Comparison of ENCODE assay signal across 19 cellular contexts in the genomic region with DNA sequence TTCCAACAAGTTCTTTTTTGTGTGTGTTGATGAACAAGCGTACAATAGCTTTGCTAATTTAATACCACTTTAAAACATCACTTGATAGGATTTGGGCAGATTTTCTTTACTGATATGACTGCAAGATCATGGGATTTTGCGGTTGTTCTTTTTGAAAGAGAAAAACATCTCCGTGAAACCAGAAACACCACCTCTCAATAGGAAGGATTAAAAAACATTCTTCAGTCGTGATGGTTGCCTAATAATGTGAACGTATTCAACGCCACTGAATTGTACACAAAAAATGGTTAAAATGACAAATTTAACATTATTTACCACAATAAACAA. TPM values are rescaled to one million over a fixed set of nuclear protein-coding genes. Genes with fewer than 3 reads are reported as not detected.
A peak's percentile ranks its signal among the peaks of the same experiment; 100 is the strongest.
DNase-seq lines count a peak whose midpoint lies in the region; ATAC-seq and TF ChIP-seq lines count a peak whose summit lies in the region.
"Had no signal": no experiment of that assay in that cellular context is flagged by ENCODE, and none has a peak within 500 bp of the region (broad histone marks: within the 10 kb centered on the region; RNA-seq: fewer than 3 reads in every experiment).

No MANE protein-coding gene starts in this region.

- H3K9me3 ChIP-seq in CD8-positive, alpha-beta T cell (ENCODE audit: low read length), result no peaks in the 10 kb centered on the region
- H3K9me3 ChIP-seq in IMR-90 (ENCODE audit: control insufficient read depth, insufficient read depth, low read length) (no peaks in the 10 kb centered on the region), muscle layer of duodenum (ENCODE audit: control insufficient read depth in 1 of 2, low read length in 2 of 2) (no peaks in the 10 kb centered on the region), tibial artery (no peaks in the 10 kb centered on the region)
- H3K9me3 ChIP-seq: BLaER1 treated with 17β-estradiol and CSF1 and Interleukin-3, amounts not matched to agents 10 nM and 100 nM had no signal

- 0 out of 3 replicates have a peak overlapping the region, but pooled peaks have one; percentile 5 for H2BK15ac ChIP-seq in IMR-90 (ENCODE audit: low read depth, low read length)

- peak overlapping the region; percentile 60 for H3K27ac Mint-ChIP-seq in CD8-positive, alpha-beta T cell
- peak overlapping the region; percentile 94 for H3K27ac Mint-ChIP-seq in chondrocyte (ENCODE audit: unreplicated experiment)
- H3K27ac Mint-ChIP-seq: stimulated activated naive B cell treated with anti-CD40 and anti-IgM and Interleukin-4, amounts not matched to agents 10 μg/mL and 1 μg/mL and 100 μg/mL, for 72 hours had no signal

- H3K4me3 ChIP-seq in CD8-positive, alpha-beta T cell (ENCODE audit: low read depth, low read length), result no peak overlapping the region
- H3K4me3 ChIP-seq in IMR-90 (ENCODE audit: insufficient read depth, low read depth, low read length) (no peak overlapping the region), muscle layer of duodenum (ENCODE audit: low read depth in 1 of 2, low read length in 2 of 2) (no peak overlapping the region), tibial artery (no peak overlapping the region)
- H3K4me3 ChIP-seq: adrenal gland; BLaER1 treated with 17β-estradiol and CSF1 and Interleukin-3, amounts not matched to agents 10 nM and 100 nM; PC-9 had no signal

- H3K4me1 Mint-ChIP-seq in CD8-positive, alpha-beta T cell (ENCODE audit: low read depth), result peaks cover 71% of the 10 kb centered on the region
- H3K4me1 Mint-ChIP-seq in chondrocyte (ENCODE audit: low read depth), result peaks cover 87% of the 10 kb centered on the region
- H3K4me1 Mint-ChIP-seq: stimulated activated naive B cell treated with anti-CD40 and anti-IgM and Interleukin-4, amounts not matched to agents 10 μg/mL and 1 μg/mL and 100 μg/mL, for 72 hours had no signal

- no peak for ATAC-seq in CD8-positive, alpha-beta T cell
- no peak for ATAC-seq in IMR-90 (ENCODE audit: low read depth)
- ATAC-seq: stimulated activated naive B cell treated with anti-CD40 and anti-IgM and Interleukin-4, amounts not matched to agents 10 μg/mL and 1 μg/mL and 100 μg/mL, for 72 hours had no signal

- CTCF ChIA-PET in CD8-positive, alpha-beta T cell (lab: Charles Lee), result no interaction called here
- CTCF ChIA-PET in IMR-90 (lab: Yijun Ruan, JAX), result interaction anchor here (1.0 kb wide), 1 partner anchor 495 kb away, joined by 3 read pairs; no protein-coding TSS in a partner anchor

- H2BK20ac ChIP-seq in IMR-90 (ENCODE audit: low read depth, low read length), result 0 out of 2 replicates have a peak overlapping the region, but pooled peaks have one; percentile 6

- no peak overlapping the region; the same call in 1 of the 2 replicates for H3K23ac ChIP-seq in IMR-90 (ENCODE audit: low read depth, low read length)

- H4K8ac ChIP-seq in IMR-90 (ENCODE audit: low read depth in 2 of 2, low read length in 2 of 2), result peak overlapping the region; percentile 21 to 35; a peak in 2 of 4 replicates

- 0 out of 2 replicates have a peak overlapping the region, but pooled peaks have one; percentile 55 for H2BK120ac ChIP-seq in IMR-90 (ENCODE audit: low read depth, low read length)

- H3K27me3 Mint-ChIP-seq in CD8-positive, alpha-beta T cell (ENCODE audit: low read depth), result no peaks in the 10 kb centered on the region
- no peaks in the 10 kb centered on the region for H3K27me3 Mint-ChIP-seq in chondrocyte (ENCODE audit: low read depth)

- H3K4me2 ChIP-seq in IMR-90 (ENCODE audit: low read depth, low read length), result peak overlapping the region; percentile 84
- H3K4me2 ChIP-seq: BLaER1 treated with 17β-estradiol and CSF1 and Interleukin-3, amounts not matched to agents 10 nM and 100 nM; PC-9 had no signal

- no peak for TF ChIP-seq CTCF in CD8-positive, alpha-beta T cell (IDR thresholded peaks at IDR 0.05)
- TF ChIP-seq CTCF in IMR-90 (conservative IDR thresholded peaks at IDR 0.05; ENCODE audit: low read depth, low read length) (no peak), chondrocyte (IDR thresholded peaks at IDR 0.05) (no peak), tibial artery (IDR thresholded peaks at IDR 0.05) (no peak)

- H3K79me1 ChIP-seq in IMR-90 (ENCODE audit: low read depth in 1 of 2, low read length in 2 of 2), result peaks cover 15 to 60% of the 10 kb centered on the region in 2 experiments

- no peak for TF ChIP-seq RAD21 in IMR-90 (IDR thresholded peaks at IDR 0.05; ENCODE audit: low read length)

- H3K36me3 ChIP-seq in CD8-positive, alpha-beta T cell (ENCODE audit: insufficient read depth, low read length), result no peaks in the 10 kb centered on the region
- H3K36me3 ChIP-seq in IMR-90 (ENCODE audit: control insufficient read depth, insufficient read depth, low read length) (0 out of 2 replicates have a peak, but pooled peaks cover 4% of the 10 kb centered on the region), muscle layer of duodenum (ENCODE audit: control insufficient read depth in 1 of 2, insufficient read depth in 2 of 2, low read length in 2 of 2) (no peaks in the 10 kb centered on the region), tibial artery (no peaks in the 10 kb centered on the region)
- H3K36me3 ChIP-seq: adrenal gland; BLaER1 treated with 17β-estradiol and CSF1 and Interleukin-3, amounts not matched to agents 10 nM and 100 nM had no signal

- H3K4me3 Mint-ChIP-seq in CD8-positive, alpha-beta T cell, result peak overlapping the region; percentile 54
- H3K4me3 Mint-ChIP-seq in chondrocyte (ENCODE audit: unreplicated experiment), result no peak overlapping the region
- H3K4me3 Mint-ChIP-seq: stimulated activated naive B cell treated with anti-CD40 and anti-IgM and Interleukin-4, amounts not matched to agents 10 μg/mL and 1 μg/mL and 100 μg/mL, for 72 hours had no signal

- H3K14ac ChIP-seq in IMR-90 (replicated peaks; ENCODE audit: low read depth, low read length), result no peak overlapping the region

- no CpG with 5 or more reads among the region's 6 CpGs for WGBS in IMR-90 (ENCODE audit: extremely low coverage in 2 of 2, insufficient read length in 1 of 2), 2 experiments

- H3K9me3 Mint-ChIP-seq in CD8-positive, alpha-beta T cell, result no peaks in the 10 kb centered on the region
- H3K9me3 Mint-ChIP-seq in chondrocyte (ENCODE audit: low read depth), result no peaks in the 10 kb centered on the region
- H3K9me3 Mint-ChIP-seq: stimulated activated naive B cell treated with anti-CD40 and anti-IgM and Interleukin-4, amounts not matched to agents 10 μg/mL and 1 μg/mL and 100 μg/mL, for 72 hours had no signal

- no peak overlapping the region for H3K56ac ChIP-seq in IMR-90 (ENCODE audit: extremely low read depth, insufficient read depth, low read length)

- no peak overlapping the region for H2AK5ac ChIP-seq in IMR-90 (ENCODE audit: low read depth, low read length)

- intact Hi-C loops in CD8-positive, alpha-beta T cell (cut with DNase I, micrococcal nuclease), result loop anchor here in 1 of 2 experiments (5.0 kb wide), 1 partner anchor 33 kb away; no protein-coding TSS in a partner anchor
- intact Hi-C loops in IMR-90 (cut with micrococcal nuclease) (no loop called here), tibial artery (cut with DNase I; ENCODE audit: low total_unique reads) (no loop called here)

- peak overlapping the region; percentile 80; the same call in 1 of the 2 replicates for H4K5ac ChIP-seq in IMR-90 (ENCODE audit: low read depth, low read length)

- H2AK9ac ChIP-seq in IMR-90 (replicated peaks; ENCODE audit: low read depth, low read length, poor library complexity), result no peak overlapping the region

- H4K91ac ChIP-seq in IMR-90 (ENCODE audit: insufficient read depth, low read depth, low read length), result 0 out of 2 replicates have a peak overlapping the region, but pooled peaks have one; percentile 1

- H3K4me1 ChIP-seq in CD8-positive, alpha-beta T cell (ENCODE audit: insufficient read depth, low read length), result peaks cover 33% of the 10 kb centered on the region
- H3K4me1 ChIP-seq in IMR-90 (ENCODE audit: control insufficient read depth, insufficient read depth, low read length) (peaks cover 27% of the 10 kb centered on the region), muscle layer of duodenum (ENCODE audit: control insufficient read depth in 1 of 2, insufficient read depth in 2 of 2, low read length in 2 of 2) (peaks cover 6 to 34% of the 10 kb centered on the region in 2 donors), tibial artery (peaks cover 0 to 67% (median 23%) of the 10 kb centered on the region in 4 donors)
- H3K4me1 ChIP-seq: BLaER1 treated with 17β-estradiol and CSF1 and Interleukin-3, amounts not matched to agents 10 nM and 100 nM had no signal

- dilution Hi-C loops in IMR-90 (cut with HindIII; ENCODE audit: low sequenced_read_pairs, unreplicated experiment), result no loop called here

- peak overlapping the region; percentile 89 for H3K18ac ChIP-seq in IMR-90 (ENCODE audit: low read depth, low read length)

- no TSS peak for BruUV-seq in IMR-90 (replicated peaks; lab: Mats Ljungman, UMichigan)

- POLR2A ChIA-PET in CD8-positive, alpha-beta T cell (lab: Charles Lee), result interaction anchor here (1.0 kb wide), 1 partner anchor 14 kb away, joined by 4 read pairs; no protein-coding TSS in a partner anchor
- POLR2A ChIA-PET in IMR-90 (lab: Charles Lee; ENCODE audit: unreplicated experiment), result no interaction called here

- no peaks in the 10 kb centered on the region for H3K36me3 Mint-ChIP-seq in CD8-positive, alpha-beta T cell
- H3K36me3 Mint-ChIP-seq in chondrocyte (ENCODE audit: low read depth), result no peaks in the 10 kb centered on the region
- H3K36me3 Mint-ChIP-seq: stimulated activated naive B cell treated with anti-CD40 and anti-IgM and Interleukin-4, amounts not matched to agents 10 μg/mL and 1 μg/mL and 100 μg/mL, for 72 hours had no signal

- no peak overlapping the region for H3K27ac ChIP-seq in CD8-positive, alpha-beta T cell (ENCODE audit: low read depth, low read length)
- H3K27ac ChIP-seq in IMR-90 (ENCODE audit: insufficient read depth, low read length), result peak overlapping the region; percentile 54; the same call in 1 of the 2 replicates
- peak overlapping the region; percentile 71 for H3K27ac ChIP-seq in muscle layer of duodenum (ENCODE audit: low read length)
- H3K27ac ChIP-seq in tibial artery, result no peak overlapping the region
- H3K27ac ChIP-seq: adrenal gland; BLaER1 treated with 17β-estradiol and CSF1 and Interleukin-3, amounts not matched to agents 10 nM and 100 nM; PC-9 had no signal

- in situ Hi-C loops in IMR-90 (cut with MboI; ENCODE audit: low sequenced_read_pairs), result no loop called here

- peak overlapping the region; percentile 42; the same call in 1 of the 2 replicates for H3K4ac ChIP-seq in IMR-90 (ENCODE audit: low read depth, low read length)

- no peak overlapping the region for H2AFZ ChIP-seq in IMR-90 (replicated peaks; ENCODE audit: low read length, poor library complexity)
- H2AFZ ChIP-seq: PC-9 had no signal

- H4K20me1 ChIP-seq in IMR-90 (ENCODE audit: insufficient read depth, low read length), result peaks cover 25% of the 10 kb centered on the region; the same call in 1 of the 2 replicates
- H4K20me1 ChIP-seq: BLaER1 treated with 17β-estradiol and CSF1 and Interleukin-3, amounts not matched to agents 10 nM and 100 nM had no signal

- H2BK5ac ChIP-seq in IMR-90 (ENCODE audit: low read depth, low read length, poor library complexity, severe bottlenecking), result peak overlapping the region; percentile 86

- no peak for DNase-seq in CD8-positive, alpha-beta T cell
- DNase-seq in IMR-90 (no peak), chondrocyte (ENCODE audit: low spot score) (no peak), NCI-H1694 treated with DMSO at 0.1 percent for 48 hours (lab: John Stamatoyannopoulos, UW) (no peak), NCI-H1417 (lab: John Stamatoyannopoulos, UW) (no peak), tibial artery (no peak), NOMO-1 treated with dmso at 0.1 percent for 144 hours (lab: John Stamatoyannopoulos, UW; ENCODE audit: unreplicated experiment) (no peak)
- DNase-seq: activated CD4-positive, alpha-beta T cell treated with anti-CD3 and anti-CD28 coated beads, Interleukin-2, amount 50 U/mL, for 48 hours; adrenal gland; dermis blood vessel endothelial cell; EL; kidney; NCI-H1694; NCI-H510A treated with DMSO at 0.1 percent for 48 hours; PC-9; stimulated activated CD4-positive, alpha-beta T cell treated with anti-CD3 and anti-CD28 coated beads, Interleukin-4, amount 100 ng/mL, for 1 hour; stimulated activated naive B cell treated with anti-CD40 and anti-IgM and Interleukin-4, amounts not matched to agents 10 μg/mL and 1 μg/mL and 100 μg/mL, for 72 hours had no signal

- TF ChIP-seq POLR2A in IMR-90 (IDR thresholded peaks at IDR 0.05; ENCODE audit: low read depth, low read length), result no peak

- no peaks in the 10 kb centered on the region for H3K27me3 ChIP-seq in CD8-positive, alpha-beta T cell (ENCODE audit: insufficient read depth, low read length)
- no peaks in the 10 kb centered on the region for H3K27me3 ChIP-seq in IMR-90 (ENCODE audit: control insufficient read depth, insufficient read depth, low read length)
- H3K27me3 ChIP-seq in muscle layer of duodenum (ENCODE audit: low read depth, low read length), result no peaks in the 10 kb centered on the region
- no peaks in the 10 kb centered on the region for H3K27me3 ChIP-seq in tibial artery
- H3K27me3 ChIP-seq: adrenal gland; BLaER1 treated with 17β-estradiol and CSF1 and Interleukin-3, amounts not matched to agents 10 nM and 100 nM had no signal

- peaks cover 8% of the 10 kb centered on the region; the same call in 1 of the 2 replicates for H3K9me1 ChIP-seq in IMR-90 (ENCODE audit: insufficient read depth, low read length)

- no peak overlapping the region; the same call in 1 of the 2 replicates for H3K9ac ChIP-seq in IMR-90 (ENCODE audit: low read depth, low read length)
- H3K9ac ChIP-seq: BLaER1 treated with 17β-estradiol and CSF1 and Interleukin-3, amounts not matched to agents 10 nM and 100 nM had no signal

RNA-seq across cellular contexts. Expression of gene RBMS1, which starts 19.3 kb away (rescaled TPM):
- 10 to 100 TPM; 69.3 to 71.2 TPM for total RNA-seq in CD8-positive, alpha-beta T cell
- total RNA-seq in IMR-90 (2012; rRNA removed), result 64.9 and 73.6 TPM in 2 replicates
- 43.5 and 45.9 TPM in 2 replicates for polyA plus RNA-seq in IMR-90 (2012; rRNA removed)
- polyA plus RNA-seq in IMR-90 (2012; cell fraction: cytosol; rRNA removed), result 12.0 and 17.3 TPM in 2 replicates
- polyA plus RNA-seq in IMR-90 (2012; cell fraction: nucleus; rRNA removed; ENCODE audit: low replicate concordance), result 21.4 and 98.7 TPM in 2 replicates
- total RNA-seq in chondrocyte, result 133 to 184 TPM (median 137 TPM) in 3 replicates

Comparison
In these comparisons a context has a peak if more than half of its experiments do, and no peak if none do; other contexts are left out.
1. H3K27ac ChIP-seq: peak in IMR-90 (single experiment) and muscle layer of duodenum (single experiment); none in CD8-positive, alpha-beta T cell (single experiment) and tibial artery (0 of 2).